9 cellular contexts compared by ENCODE assay signal in the genomic region with DNA sequence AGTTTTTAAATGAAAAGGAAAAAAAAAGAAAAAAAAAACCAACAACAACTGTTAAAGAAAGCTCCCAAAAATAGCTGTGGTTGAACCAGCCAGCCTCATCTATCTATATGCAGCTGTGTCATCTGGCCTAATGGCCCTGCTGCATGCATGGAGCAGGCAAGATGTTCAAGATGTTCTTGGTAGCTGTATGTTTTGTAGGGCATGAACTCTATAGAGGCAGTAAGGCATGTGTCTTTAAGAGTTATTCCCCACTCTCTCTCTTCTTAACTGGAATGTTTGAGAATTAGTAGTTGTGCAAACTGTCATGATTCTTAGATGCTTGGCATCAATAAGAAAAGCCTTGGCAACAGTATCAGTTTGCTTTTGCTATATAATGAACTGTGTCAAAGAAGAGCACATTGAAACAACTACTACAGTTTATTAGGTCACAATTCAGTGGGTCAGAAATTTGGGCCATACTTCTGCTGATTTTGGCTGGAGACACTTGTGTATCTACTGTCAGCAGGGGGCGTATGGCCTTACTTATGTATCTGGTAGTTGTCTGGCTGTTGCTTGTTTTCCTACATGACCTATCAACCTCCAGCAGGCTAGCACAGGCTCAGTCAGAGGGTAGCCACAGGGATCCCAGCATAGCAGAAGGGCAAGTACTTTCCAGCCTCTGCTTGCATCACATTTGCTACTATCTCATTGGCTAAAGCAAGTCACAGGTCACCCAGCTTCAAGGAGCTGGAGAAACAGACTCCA. TPM values are rescaled to one million over a fixed set of nuclear protein-coding genes. Genes with fewer than 3 reads are reported as not detected.
A peak's percentile ranks its signal among the peaks of the same experiment; 100 is the strongest.
DNase-seq lines count a peak whose midpoint lies in the region; ATAC-seq and TF ChIP-seq lines count a peak whose summit lies in the region.
"Had no signal": no experiment of that assay in that cellular context is flagged by ENCODE, and none has a peak within 500 bp of the region (broad histone marks: within the 10 kb centered on the region; RNA-seq: fewer than 3 reads in every experiment).

No MANE protein-coding gene starts in this region.

- TF ChIP-seq POLR2A in sigmoid colon (IDR thresholded peaks at IDR 0.05): no peak

- H3K27ac ChIP-seq in cardiac muscle cell (no peak overlapping the region), colonic mucosa (no peak overlapping the region), sigmoid colon (no peak overlapping the region)

- intact Hi-C loops in Right ventricle myocardium superior (cut with DNase I): no loop called here
- intact Hi-C loops in colonic mucosa (cut with DNase I): no loop called here
- intact Hi-C loops in sigmoid colon (cut with DNase I): no loop called here

- no peaks in the 10 kb centered on the region for H3K27me3 ChIP-seq in cardiac muscle cell
- H3K27me3 ChIP-seq in MG63: no peaks in the 10 kb centered on the region
- no peaks in the 10 kb centered on the region for H3K27me3 ChIP-seq in colonic mucosa
- H3K27me3 ChIP-seq in sigmoid colon: no peaks in the 10 kb centered on the region

- H3K9me3 ChIP-seq in cardiac muscle cell (ENCODE audit: low read depth) (no peaks in the 10 kb centered on the region), MG63 (no peaks in the 10 kb centered on the region), colonic mucosa (no peaks in the 10 kb centered on the region), sigmoid colon (no peaks in the 10 kb centered on the region)

- DNase-seq in cardiac muscle cell (ENCODE audit: low read depth in 1 of 2, low spot score in 1 of 2) (peak; percentile 11 to 15), Right ventricle myocardium superior (no peak), MG63 (peak; percentile 82), colonic mucosa (peak; percentile 18), sigmoid colon (no peak)
- no peak for DNase-seq in effector CD8-positive, alpha-beta T cell (lab: John Stamatoyannopoulos, UW)
- DNase-seq: NCI-H345 had no signal

- TF ChIP-seq CTCF in cardiac muscle cell (IDR thresholded peaks at IDR 0.05; ENCODE audit: low read depth, low read length) (peak; percentile 20), colonic mucosa (IDR thresholded peaks at IDR 0.05) (no peak), sigmoid colon (IDR thresholded peaks at IDR 0.05) (no peak)

- TF ChIP-seq EP300 in sigmoid colon (IDR thresholded peaks at IDR 0.05): no peak

- H3K4me3 ChIP-seq in cardiac muscle cell: no peak overlapping the region
- H3K4me3 ChIP-seq in MG63: no peak overlapping the region
- H3K4me3 ChIP-seq in colonic mucosa: no peak overlapping the region
- no peak overlapping the region for H3K4me3 ChIP-seq in sigmoid colon

- no peaks in the 10 kb centered on the region for H3K4me1 ChIP-seq in cardiac muscle cell (ENCODE audit: low read depth)
- no peaks in the 10 kb centered on the region for H3K4me1 ChIP-seq in colonic mucosa
- H3K4me1 ChIP-seq in sigmoid colon: peaks cover 0 to 7% (median 2%) of the 10 kb centered on the region in 4 donors

- H3K9ac ChIP-seq in colonic mucosa (ENCODE audit: low read depth in 2 of 2, low read length in 2 of 2): no peak overlapping the region

- 83 to 85% methylated on average over 1 of the region's 1 CpG for whole genome bisulfite sequencing in sigmoid colon, 2 donors

- peaks cover 21% of the 10 kb centered on the region for H3K36me3 ChIP-seq in cardiac muscle cell
- no peaks in the 10 kb centered on the region for H3K36me3 ChIP-seq in MG63
- peaks cover 16% of the 10 kb centered on the region for H3K36me3 ChIP-seq in colonic mucosa
- H3K36me3 ChIP-seq in sigmoid colon: peaks cover 0 to 34% (median 0%) of the 10 kb centered on the region in 4 donors

- ATAC-seq in Right ventricle myocardium superior (ENCODE audit: poor library complexity): no peak
- no peak for ATAC-seq in GM18520 (IDR thresholded peaks at IDR 0.05; ENCODE audit: unreplicated experiment)
- no peak for ATAC-seq in GM18907 (IDR thresholded peaks at IDR 0.05; ENCODE audit: unreplicated experiment)

RNA-seq across cellular contexts. Expression of gene LAMP5, which starts 56.1 kb away (rescaled TPM):
- 0.32 and 0.89 TPM in 2 replicates for total RNA-seq in cardiac muscle cell
- polyA plus RNA-seq in cardiac muscle cell: 0.35 and 1.9 TPM in 2 replicates
- not detected for total RNA-seq in Right ventricle myocardium superior
- total RNA-seq in MG63 (2014; rRNA removed; shearing (Covaris generic); ENCODE audit: low replicate concordance): 3.3 and 3.4 TPM in 2 replicates
- total RNA-seq in colonic mucosa: under 1 TPM; 0.30 to 0.32 TPM
- 1 to 10 TPM in 2 of 4 donors, under 1 TPM in 2; 0.16 to 3.6 (median 1.1) TPM for total RNA-seq in sigmoid colon
- polyA plus RNA-seq in sigmoid colon: under 1 TPM in 2 of 3 donors, not detected in 1; 0.46 to 0.80 TPM

Comparison
In these comparisons a context has a peak if more than half of its experiments do, and no peak if none do; other contexts are left out.
1. DNase-seq: peak in cardiac muscle cell (2 of 2), MG63 (single experiment) and colonic mucosa (single experiment); none in Right ventricle myocardium superior (single experiment), effector CD8-positive, alpha-beta T cell (single experiment) and sigmoid colon (single experiment).